34 cellular contexts compared by ENCODE assay signal in genomic region chr5:511476-511875, GRCh38. TPM values are rescaled to one million over a fixed set of nuclear protein-coding genes. Genes with fewer than 3 reads are reported as not detected.
DNase-seq lines count a peak whose midpoint lies in the region; ATAC-seq, FAIRE-seq and TF ChIP-seq lines count a peak whose summit lies in the region.
"Had no signal": no experiment of that assay in that cellular context is flagged by ENCODE, and none has a peak within 500 bp of the region (broad histone marks: within the 10 kb centered on the region; RNA-seq: fewer than 3 reads in every experiment).

No MANE protein-coding gene starts in this region.

- peak in 2 of 3 donors; percentile 10 to 20 for DNase-seq in right cardiac atrium
- no peak for DNase-seq in Right ventricle myocardium superior
- no peak for DNase-seq in bronchial epithelial cell (ENCODE audit: low read depth)
- no peak for DNase-seq in neuronal stem cell (ENCODE audit: low spot score)
- no peak for DNase-seq in aorta
- no peak for DNase-seq in MV-4-11 (lab: John Stamatoyannopoulos, UW)
- DNase-seq in GM12892 (ENCODE audit: insufficient read length), result no peak
- no peak for DNase-seq in activated CD4-positive, alpha-beta T cell treated with anti-CD3 and anti-CD28 coated beads for 4 hours
- DNase-seq: 8988T; ACHN; AML-193; BE2C; C1 segment of cervical spinal cord; Caco-2; Calu3; CD4-positive, alpha-beta T cell; CD4-positive, CD25-positive, alpha-beta regulatory T cell; CD8-positive, alpha-beta memory T cell; CD8-positive, alpha-beta T cell; COR-L47; DMS 273 treated with DMSO at 0.1 percent for 48 hours; DMS153; DMS53; DMS79; DMS79 treated with DMSO at 0.1 percent for 48 hours; DND-41; EL had no signal

- no peak overlapping the region for H2BK12ac ChIP-seq in neuronal stem cell (ENCODE audit: low read length)

- no peak overlapping the region for H2AFZ ChIP-seq in neuronal stem cell (ENCODE audit: low read length)

- no peaks in the 10 kb centered on the region for H3K9me3 ChIP-seq in right cardiac atrium (ENCODE audit: control insufficient read depth, low read length)
- no peaks in the 10 kb centered on the region for H3K9me3 ChIP-seq in neuronal stem cell (replicated peaks in 1 of 2; ENCODE audit: control insufficient read depth in 2 of 2, insufficient read depth in 1 of 2, low read depth in 1 of 2, low read length in 2 of 2)
- H3K9me3 ChIP-seq in aorta (ENCODE audit: control insufficient read depth, low read length), result no peaks in the 10 kb centered on the region
- H3K9me3 ChIP-seq: A549, BE2C, Caco-2 had no signal

- WGBS in right cardiac atrium, result 92% methylated on average over 16 of the region's 16 CpGs
- WGBS in neuronal stem cell (ENCODE audit: extremely low coverage in 2 of 2, insufficient read length in 2 of 2, insufficient replicate concordance in 1 of 2), 2 donors, result no CpG with 5 or more reads among the region's 16 CpGs
- 83 to 90% methylated on average over 16 of the region's 16 CpGs for WGBS in aorta, 2 donors

- H3K79me1 ChIP-seq in neuronal stem cell (ENCODE audit: low read depth, low read length), result peaks cover 3% of the 10 kb centered on the region

- H3K27ac ChIP-seq in right cardiac atrium (ENCODE audit: low read length), result no peak overlapping the region
- no peak overlapping the region for H3K27ac ChIP-seq in neuronal stem cell (replicated peaks; ENCODE audit: low read length)
- H3K27ac ChIP-seq in aorta (ENCODE audit: low read depth in 1 of 2, low read length in 2 of 2), result no peak overlapping the region
- H3K27ac ChIP-seq: 22Rv1; A549; BLaER1; BLaER1 treated with 17β-estradiol and CSF1 and Interleukin-3, amounts not matched to agents 10 nM and 100 nM; C4-2B had no signal

- H3K4me2 ChIP-seq in neuronal stem cell (ENCODE audit: insufficient read depth, low read length, poor library complexity, severe bottlenecking), result no peak overlapping the region
- H3K4me2 ChIP-seq: A549; BLaER1; BLaER1 treated with 17β-estradiol and CSF1 and Interleukin-3, amounts not matched to agents 10 nM and 100 nM had no signal

- intact Hi-C loops in right cardiac atrium (cut with DNase I) (no loop called here), Right ventricle myocardium superior (cut with DNase I) (no loop called here), aorta (cut with DNase I) (no loop called here)

- no peak overlapping the region for H2AK5ac ChIP-seq in neuronal stem cell (ENCODE audit: low read depth, low read length)

- no peak overlapping the region for H2BK15ac ChIP-seq in neuronal stem cell (ENCODE audit: low read length)

- H3K9ac ChIP-seq in neuronal stem cell (ENCODE audit: low read depth, low read length, poor library complexity), result no peak overlapping the region
- H3K9ac ChIP-seq: BLaER1; BLaER1 treated with 17β-estradiol and CSF1 and Interleukin-3, amounts not matched to agents 10 nM and 100 nM had no signal

- H4K91ac ChIP-seq in neuronal stem cell (ENCODE audit: low read depth, low read length, poor library complexity), result no peak overlapping the region

- H2BK120ac ChIP-seq in neuronal stem cell (ENCODE audit: low read depth, low read length), result no peak overlapping the region

- no peak overlapping the region for H2BK5ac ChIP-seq in neuronal stem cell (ENCODE audit: low read length)

- H3K4me1 ChIP-seq in right cardiac atrium (ENCODE audit: control insufficient read depth, insufficient read depth, low read length) (no peaks in the 10 kb centered on the region), neuronal stem cell (ENCODE audit: control insufficient read depth in 2 of 2, insufficient read depth in 1 of 2, low read depth in 1 of 2, low read length in 2 of 2) (no peaks in the 10 kb centered on the region), aorta (ENCODE audit: control insufficient read depth in 1 of 2, insufficient read depth in 2 of 2, low read length in 2 of 2) (no peaks in the 10 kb centered on the region)
- H3K4me1 ChIP-seq: BE2C had no signal

- TF ChIP-seq POLR2A in GM12892 (IDR thresholded peaks at IDR 0.05; ENCODE audit: low read depth, low read length), result no peak

- FAIRE-seq in bronchial epithelial cell (lab: Jason Lieb, UNC) (peak; percentile 40), GM12892 (lab: Jason Lieb, UNC) (no peak)
- FAIRE-seq: A204.1, A549, D721Med had no signal

- H3K23ac ChIP-seq in neuronal stem cell (ENCODE audit: low read depth, low read length, poor library complexity), result no peak overlapping the region

- no peak overlapping the region for H3K4ac ChIP-seq in neuronal stem cell (ENCODE audit: low read length)

- H3K4me3 ChIP-seq in right cardiac atrium (ENCODE audit: low read length), result no peak overlapping the region
- H3K4me3 ChIP-seq in bronchial epithelial cell (ENCODE audit: low read depth, low read length), result no peak overlapping the region
- H3K4me3 ChIP-seq in neuronal stem cell (ENCODE audit: low read length in 2 of 2), result no peak overlapping the region
- H3K4me3 ChIP-seq in aorta (ENCODE audit: low read length in 2 of 2), result no peak overlapping the region
- H3K4me3 ChIP-seq: A549; BLaER1; BLaER1 treated with 17β-estradiol and CSF1 and Interleukin-3, amounts not matched to agents 10 nM and 100 nM had no signal

- no peak overlapping the region for H3K14ac ChIP-seq in neuronal stem cell (ENCODE audit: low read length)

- H3K18ac ChIP-seq in neuronal stem cell (ENCODE audit: low read length), result no peak overlapping the region

- H3K27me3 ChIP-seq in right cardiac atrium (ENCODE audit: control insufficient read depth, insufficient read depth), result no peaks in the 10 kb centered on the region
- H3K27me3 ChIP-seq in bronchial epithelial cell (ENCODE audit: control insufficient read depth, insufficient read depth, low read length), result peaks cover 7% of the 10 kb centered on the region
- peaks cover under 1 to 57% (median under 1%) of the 10 kb centered on the region in 3 experiments for H3K27me3 ChIP-seq in neuronal stem cell (ENCODE audit: control insufficient read depth in 3 of 3, insufficient read depth in 3 of 3, low read depth in 1 of 3, low read length in 3 of 3)
- no peaks in the 10 kb centered on the region for H3K27me3 ChIP-seq in aorta (ENCODE audit: control insufficient read depth in 1 of 2, insufficient read depth in 2 of 2, low read length in 1 of 2)
- H3K27me3 ChIP-seq: BE2C, BLaER1 had no signal

- H3K36me3 ChIP-seq in bronchial epithelial cell (ENCODE audit: control insufficient read depth, insufficient read depth, low read length) (no peaks in the 10 kb centered on the region), neuronal stem cell (replicated peaks in 1 of 2; ENCODE audit: control insufficient read depth in 2 of 2, insufficient read depth in 2 of 2, low read length in 2 of 2) (no peaks in the 10 kb centered on the region), aorta (ENCODE audit: control insufficient read depth in 1 of 2, insufficient read depth in 2 of 2, low read length in 1 of 2) (no peaks in the 10 kb centered on the region)
- H3K36me3 ChIP-seq: BE2C; BLaER1; BLaER1 treated with 17β-estradiol and CSF1 and Interleukin-3, amounts not matched to agents 10 nM and 100 nM had no signal

- no peak for TF ChIP-seq CTCF in bronchial epithelial cell (IDR thresholded peaks at IDR 0.05; ENCODE audit: insufficient read depth, low read length, severe bottlenecking)

- no peak for ATAC-seq in right cardiac atrium
- no peak for ATAC-seq in Right ventricle myocardium superior (ENCODE audit: poor library complexity)
- ATAC-seq in aorta (ENCODE audit: low FRiP score), result peak; percentile 34
- ATAC-seq: A549; CD8-positive, alpha-beta T cell had no signal

- H4K8ac ChIP-seq in neuronal stem cell (ENCODE audit: low read depth, low read length), result peak overlapping the region; percentile 33

RNA-seq across cellular contexts. Expression of gene SLC9A3, which starts 12.8 kb away (rescaled TPM):
- total RNA-seq in right cardiac atrium, result 1 to 10 TPM in 2 of 4 donors, under 1 TPM in 2; 0.94 to 1.1 (median 0.99) TPM
- polyA plus RNA-seq in right cardiac atrium, result 1.1 TPM
- 0.91 TPM for total RNA-seq in Right ventricle myocardium superior
- total RNA-seq in bronchial epithelial cell, result 0.64 and 1.6 TPM in 2 replicates
- 3.3 TPM for polyA plus RNA-seq in neuronal stem cell (2013, experiment 1 of 2)
- 3.2 TPM for polyA plus RNA-seq in neuronal stem cell (2013, experiment 2 of 2)
- under 1 TPM; 0.93 to 0.97 TPM for total RNA-seq in aorta
- 1 to 10 TPM in 1 of 2 donors, under 1 TPM in 1; 0.59 to 4.3 TPM for polyA plus RNA-seq in aorta
- 1.3 TPM for polyA plus RNA-seq in GM12892 (2012; ENCODE audit: missing spikeins)

Comparison
In these comparisons a context has a peak if more than half of its experiments do, and no peak if none do; other contexts are left out.
1. DNase-seq: peak in right cardiac atrium (2 of 3); none in Right ventricle myocardium superior (single experiment), bronchial epithelial cell (single experiment), neuronal stem cell (single experiment), aorta (0 of 2), MV-4-11 (single experiment), GM12892 (single experiment) and activated CD4-positive, alpha-beta T cell treated with anti-CD3 and anti-CD28 coated beads for 4 hours (0 of 2).